In genomic region chr2:197269173-197269572, GRCh38 we compare ENCODE assay signal across 10 cellular contexts. TPM values are rescaled to one million over a fixed set of nuclear protein-coding genes. Genes with fewer than 3 reads are reported as not detected.
DNase-seq lines count a peak whose midpoint lies in the region; ATAC-seq and TF ChIP-seq lines count a peak whose summit lies in the region.
"Had no signal": no experiment of that assay in that cellular context is flagged by ENCODE, and none has a peak within 500 bp of the region (broad histone marks: within the 10 kb centered on the region; RNA-seq: fewer than 3 reads in every experiment).

No MANE protein-coding gene starts in this region.

- peak; percentile 66 for ATAC-seq in CD4-positive, alpha-beta T cell (ENCODE audit: poor library complexity)
- ATAC-seq in GM18867 (IDR thresholded peaks at IDR 0.05; ENCODE audit: unreplicated experiment) = peak; percentile 79
- ATAC-seq in IMR-90 (ENCODE audit: low read depth) = peak; percentile 62
- ATAC-seq in psoas muscle = no peak
- no peak for ATAC-seq in HG03457 (IDR thresholded peaks at IDR 0.05; ENCODE audit: unreplicated experiment)

- H4K8ac ChIP-seq in IMR-90 (ENCODE audit: low read depth in 2 of 2, low read length in 2 of 2) = no peak overlapping the region

- H3K4me2 ChIP-seq in IMR-90 (ENCODE audit: low read depth, low read length) = peak overlapping the region; percentile 50; the same call in 1 of the 2 replicates

- TF ChIP-seq POLR2A in IMR-90 (IDR thresholded peaks at IDR 0.05; ENCODE audit: low read depth, low read length) = no peak

- peak overlapping the region; percentile 78 for H3K27ac Mint-ChIP-seq in CD4-positive, alpha-beta T cell

- no peak overlapping the region for H3K18ac ChIP-seq in IMR-90 (ENCODE audit: low read depth, low read length)

- peaks cover 29% of the 10 kb centered on the region for H3K36me3 Mint-ChIP-seq in CD4-positive, alpha-beta T cell (ENCODE audit: low read depth)

- 0 out of 2 replicates have a peak, but pooled peaks cover 7% of the 10 kb centered on the region for H3K9me1 ChIP-seq in IMR-90 (ENCODE audit: insufficient read depth, low read length)

- H3K4me1 ChIP-seq in IMR-90 (ENCODE audit: control insufficient read depth, insufficient read depth, low read length) (peaks cover 6% of the 10 kb centered on the region), psoas muscle (peaks cover 5% of the 10 kb centered on the region)

- no peak for TF ChIP-seq CTCF in CD4-positive, alpha-beta T cell (IDR thresholded peaks at IDR 0.05)
- TF ChIP-seq CTCF in IMR-90 (conservative IDR thresholded peaks at IDR 0.05; ENCODE audit: low read depth, low read length) = no peak
- no peak for TF ChIP-seq CTCF in fibroblast of mammary gland (conservative IDR thresholded peaks at IDR 0.05; ENCODE audit: control insufficient read depth, insufficient read depth, low read depth, low read length)
- TF ChIP-seq CTCF in psoas muscle (IDR thresholded peaks at IDR 0.05) = no peak

- H2BK15ac ChIP-seq in IMR-90 (ENCODE audit: low read depth, low read length) = no peak overlapping the region

- H3K23ac ChIP-seq in IMR-90 (ENCODE audit: low read depth, low read length) = no peak overlapping the region

- no peaks in the 10 kb centered on the region for H3K27me3 ChIP-seq in CD4-positive, alpha-beta T cell (ENCODE audit: control insufficient read depth, insufficient read depth, low read length)
- H3K27me3 ChIP-seq in IMR-90 (ENCODE audit: control insufficient read depth, insufficient read depth, low read length) (no peaks in the 10 kb centered on the region), psoas muscle (ENCODE audit: insufficient read depth in 3 of 3, low read length in 2 of 3) (no peaks in the 10 kb centered on the region)
- H3K27me3 ChIP-seq: cardiac muscle cell had no signal

- dilution Hi-C loops in IMR-90 (cut with HindIII; ENCODE audit: low sequenced_read_pairs, unreplicated experiment) = no loop called here

- BruUV-seq in IMR-90 (replicated peaks; lab: Mats Ljungman, UMichigan) = no TSS peak

- peaks cover 89% of the 10 kb centered on the region for H3K4me1 Mint-ChIP-seq in CD4-positive, alpha-beta T cell (ENCODE audit: low read depth)

- intact Hi-C loops in CD4-positive, alpha-beta T cell (cut with DNase I, micrococcal nuclease) = no loop called here
- intact Hi-C loops in IMR-90 (cut with micrococcal nuclease) (no loop called here), psoas muscle (cut with DNase I) (no loop called here)

- H2BK120ac ChIP-seq in IMR-90 (ENCODE audit: low read depth, low read length) = no peak overlapping the region

- H3K9ac ChIP-seq in IMR-90 (ENCODE audit: low read depth, low read length) = no peak overlapping the region

- no peaks in the 10 kb centered on the region for H3K9me3 Mint-ChIP-seq in CD4-positive, alpha-beta T cell

- peak overlapping the region; percentile 35 for H3K4me3 Mint-ChIP-seq in CD4-positive, alpha-beta T cell

- in situ Hi-C loops in IMR-90 (cut with MboI; ENCODE audit: low sequenced_read_pairs) = no loop called here

- no peak overlapping the region for H4K91ac ChIP-seq in IMR-90 (ENCODE audit: insufficient read depth, low read depth, low read length)

- no peak overlapping the region for H2BK5ac ChIP-seq in IMR-90 (ENCODE audit: low read depth, low read length, poor library complexity, severe bottlenecking)

- WGBS in IMR-90 (ENCODE audit: extremely low coverage in 2 of 2, insufficient read length in 1 of 2), 2 experiments = no CpG with 5 or more reads among the region's 4 CpGs
- WGBS in psoas muscle, 3 donors = 48 to 69% (median 63%) methylated on average over 4 of the region's 4 CpGs

- peak in 1 of 10 experiments; percentile 36 for DNase-seq in CD4-positive, alpha-beta T cell
- DNase-seq in IMR-90 (peak; percentile 32), fibroblast of mammary gland (ENCODE audit: low read depth) (peak; percentile 82), psoas muscle (no peak), putamen (ENCODE audit: low spot score) (no peak), NCI-H82 treated with DMSO at 0.1 percent for 48 hours (lab: John Stamatoyannopoulos, UW; ENCODE audit: unreplicated experiment) (no peak)
- DNase-seq: SHP77 treated with DMSO at 0.1 percent for 48 hours had no signal

- no peak for TF ChIP-seq RAD21 in IMR-90 (IDR thresholded peaks at IDR 0.05; ENCODE audit: low read length)

- no peak overlapping the region for H3K14ac ChIP-seq in IMR-90 (replicated peaks; ENCODE audit: low read depth, low read length)

- H3K4me3 ChIP-seq in IMR-90 (ENCODE audit: insufficient read depth, low read depth, low read length) = no peak overlapping the region
- H3K4me3 ChIP-seq in fibroblast of mammary gland (ENCODE audit: control insufficient read depth, low read depth, low read length) = no peak overlapping the region
- H3K4me3 ChIP-seq in psoas muscle = no peak overlapping the region
- H3K4me3 ChIP-seq: cardiac muscle cell had no signal

- H3K27ac ChIP-seq in CD4-positive, alpha-beta T cell (ENCODE audit: low read depth, low read length) = peak overlapping the region; percentile 63
- H3K27ac ChIP-seq in IMR-90 (ENCODE audit: insufficient read depth, low read length) (no peak overlapping the region), psoas muscle (no peak overlapping the region)
- H3K27ac ChIP-seq: cardiac muscle cell had no signal

- no peak overlapping the region for H2AFZ ChIP-seq in IMR-90 (replicated peaks; ENCODE audit: low read length, poor library complexity)

- H3K36me3 ChIP-seq in IMR-90 (ENCODE audit: control insufficient read depth, insufficient read depth, low read length) (no peaks in the 10 kb centered on the region), psoas muscle (ENCODE audit: insufficient read depth in 1 of 2, low read depth in 1 of 2) (no peaks in the 10 kb centered on the region)
- H3K36me3 ChIP-seq: cardiac muscle cell had no signal

- no peak overlapping the region for H4K5ac ChIP-seq in IMR-90 (ENCODE audit: low read depth, low read length)

- POLR2A ChIA-PET in CD4-positive, alpha-beta T cell (lab: Charles Lee) = interaction anchor here (0.8 to 2.7 kb wide), 7 partner anchors 11 to 71 kb away, joined by 3 to 10 read pairs (median 4); no protein-coding TSS in a partner anchor
- POLR2A ChIA-PET in IMR-90 (lab: Charles Lee; ENCODE audit: unreplicated experiment) = no interaction called here

- no peak overlapping the region for H3K56ac ChIP-seq in IMR-90 (ENCODE audit: extremely low read depth, insufficient read depth, low read length)

- H3K4ac ChIP-seq in IMR-90 (ENCODE audit: low read depth, low read length) = no peak overlapping the region

- H2AK5ac ChIP-seq in IMR-90 (ENCODE audit: low read depth, low read length) = no peak overlapping the region

- no peak overlapping the region for H2BK20ac ChIP-seq in IMR-90 (ENCODE audit: low read depth, low read length)

- H3K79me1 ChIP-seq in IMR-90 (ENCODE audit: low read depth in 1 of 2, low read length in 2 of 2) = peaks cover 2 to 7% of the 10 kb centered on the region in 2 experiments; a peak in 3 of 4 replicates

- H3K9me3 ChIP-seq in CD4-positive, alpha-beta T cell (ENCODE audit: control insufficient read depth, low read length) = no peaks in the 10 kb centered on the region
- H3K9me3 ChIP-seq in IMR-90 (ENCODE audit: control insufficient read depth, insufficient read depth, low read length) = no peaks in the 10 kb centered on the region
- no peaks in the 10 kb centered on the region for H3K9me3 ChIP-seq in psoas muscle

- CTCF ChIA-PET in CD4-positive, alpha-beta T cell (lab: Charles Lee) = interaction anchor here (1.0 to 1.6 kb wide), 3 partner anchors 11 to 63 kb away, joined by 3 to 4 read pairs (median 3); partner anchors contain the start of gene ANKRD44
- CTCF ChIA-PET in IMR-90 (lab: Yijun Ruan, JAX) = no interaction called here

- H2AK9ac ChIP-seq in IMR-90 (replicated peaks; ENCODE audit: low read depth, low read length, poor library complexity) = no peak overlapping the region

- H4K20me1 ChIP-seq in IMR-90 (ENCODE audit: insufficient read depth, low read length) = no peaks in the 10 kb centered on the region; the same call in 1 of the 2 replicates

- no peaks in the 10 kb centered on the region for H3K27me3 Mint-ChIP-seq in CD4-positive, alpha-beta T cell

TF ChIP-seq in IMR-90, 13 proteins besides CTCF, POLR2A, EP300 and RAD21:
- TF ChIP-seq SMC3 (IDR thresholded peaks at IDR 0.05; ENCODE audit: low read depth, low read length) (no peak), FOS (IDR thresholded peaks at IDR 0.05; ENCODE audit: low read depth, low read length) (no peak)

RNA-seq across cellular contexts. Expression of gene ANKRD44, which starts 41.4 kb away (rescaled TPM):
- total RNA-seq in CD4-positive, alpha-beta T cell = 100 to 1,000 TPM; 170 to 186 TPM
- total RNA-seq in IMR-90 (2012; rRNA removed) = 11.7 and 15.6 TPM in 2 replicates
- polyA plus RNA-seq in IMR-90 (2012; rRNA removed) = 5.2 and 22.8 TPM in 2 replicates
- 1.3 and 1.7 TPM in 2 replicates for polyA plus RNA-seq in IMR-90 (2012; cell fraction: cytosol; rRNA removed)
- 3.8 and 11.8 TPM in 2 replicates for polyA plus RNA-seq in IMR-90 (2012; cell fraction: nucleus; rRNA removed; ENCODE audit: low replicate concordance)
- total RNA-seq in psoas muscle = 1 to 10 TPM; 1.7 to 9.3 (median 8.5) TPM
- under 1 TPM; 0.35 to 0.93 (median 0.40) TPM for polyA plus RNA-seq in psoas muscle

Comparison
In these comparisons a context has a peak if more than half of its experiments do, and no peak if none do; other contexts are left out.
1. ATAC-seq: peak in CD4-positive, alpha-beta T cell (single experiment), GM18867 (single experiment) and IMR-90 (single experiment); none in psoas muscle (0 of 4) and HG03457 (single experiment).
2. DNase-seq: peak in IMR-90 (single experiment) and fibroblast of mammary gland (single experiment); none in psoas muscle (0 of 2), putamen (single experiment) and NCI-H82 treated with DMSO at 0.1 percent for 48 hours (single experiment).
3. RNA of gene ANKRD44, which starts 41.4 kb away (total RNA-seq): 170 to 186 TPM in CD4-positive, alpha-beta T cell; 11.7 to 15.6 TPM in IMR-90 and 1.7 to 9.3 TPM in psoas muscle; every median in the first group is over 10 times any median in the second.